In the genomic region with DNA sequence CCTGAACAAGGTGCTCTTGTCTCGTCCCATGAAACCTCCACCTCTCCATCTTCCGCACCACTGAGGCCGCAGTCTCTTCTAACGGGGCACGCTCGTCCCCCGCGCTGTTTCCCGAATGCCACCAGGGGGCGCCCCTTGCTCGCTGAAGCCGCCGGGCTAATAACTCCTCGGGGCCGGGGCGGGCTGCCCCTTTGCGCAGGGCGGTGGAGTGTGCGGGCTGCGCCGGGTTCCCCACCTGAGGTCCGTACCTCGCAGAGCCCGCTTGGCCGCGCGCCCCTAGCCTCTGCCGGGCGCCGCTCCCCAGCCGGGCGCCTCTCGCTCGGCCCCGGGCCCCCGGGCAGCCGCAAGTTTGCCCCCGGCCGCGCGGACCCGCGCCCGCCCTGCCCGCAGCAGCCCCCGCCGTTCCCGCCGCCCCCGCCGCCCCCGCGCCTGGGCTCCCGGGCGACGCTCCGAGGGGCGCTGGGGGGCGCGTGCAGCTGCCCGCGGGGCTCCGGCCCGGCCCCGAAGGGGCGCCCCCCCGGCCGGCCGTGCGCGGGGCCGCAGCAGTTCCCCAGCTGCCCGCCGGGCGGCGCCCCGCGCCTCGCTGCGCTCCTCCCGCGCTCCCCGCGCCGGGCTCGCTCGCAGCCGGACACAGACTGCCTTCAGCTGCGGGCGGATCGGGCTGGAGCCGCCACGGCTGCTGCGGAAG, we compare ENCODE assay signal across 8 cellular contexts. TPM values are rescaled to one million over a fixed set of nuclear protein-coding genes. Genes with fewer than 3 reads are reported as not detected.
A peak's percentile ranks its signal among the peaks of the same experiment; 100 is the strongest.
DNase-seq lines count a peak whose midpoint lies in the region; ATAC-seq and TF ChIP-seq lines count a peak whose summit lies in the region.

A gene with protein sequence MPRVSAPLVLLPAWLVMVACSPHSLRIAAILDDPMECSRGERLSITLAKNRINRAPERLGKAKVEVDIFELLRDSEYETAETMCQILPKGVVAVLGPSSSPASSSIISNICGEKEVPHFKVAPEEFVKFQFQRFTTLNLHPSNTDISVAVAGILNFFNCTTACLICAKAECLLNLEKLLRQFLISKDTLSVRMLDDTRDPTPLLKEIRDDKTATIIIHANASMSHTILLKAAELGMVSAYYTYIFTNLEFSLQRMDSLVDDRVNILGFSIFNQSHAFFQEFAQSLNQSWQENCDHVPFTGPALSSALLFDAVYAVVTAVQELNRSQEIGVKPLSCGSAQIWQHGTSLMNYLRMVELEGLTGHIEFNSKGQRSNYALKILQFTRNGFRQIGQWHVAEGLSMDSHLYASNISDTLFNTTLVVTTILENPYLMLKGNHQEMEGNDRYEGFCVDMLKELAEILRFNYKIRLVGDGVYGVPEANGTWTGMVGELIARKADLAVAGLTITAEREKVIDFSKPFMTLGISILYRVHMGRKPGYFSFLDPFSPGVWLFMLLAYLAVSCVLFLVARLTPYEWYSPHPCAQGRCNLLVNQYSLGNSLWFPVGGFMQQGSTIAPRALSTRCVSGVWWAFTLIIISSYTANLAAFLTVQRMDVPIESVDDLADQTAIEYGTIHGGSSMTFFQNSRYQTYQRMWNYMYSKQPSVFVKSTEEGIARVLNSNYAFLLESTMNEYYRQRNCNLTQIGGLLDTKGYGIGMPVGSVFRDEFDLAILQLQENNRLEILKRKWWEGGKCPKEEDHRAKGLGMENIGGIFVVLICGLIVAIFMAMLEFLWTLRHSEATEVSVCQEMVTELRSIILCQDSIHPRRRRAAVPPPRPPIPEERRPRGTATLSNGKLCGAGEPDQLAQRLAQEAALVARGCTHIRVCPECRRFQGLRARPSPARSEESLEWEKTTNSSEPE (plus strand): TSS at position 633 of the 688 bp plus-strand sequence. CDS start 148,571 bp downstream, outside the sequence.

- no peak for TF ChIP-seq POLR2A in lower leg skin (IDR thresholded peaks at IDR 0.05)

- DNase-seq in AG20443 (ENCODE audit: low spot score) (peak; percentile 96), NCI-H524 (lab: John Stamatoyannopoulos, UW) (peak; percentile 68 to 82), dermis blood vessel endothelial cell (peak; percentile 87), lower leg skin (ENCODE audit: low spot score in 2 of 2) (peak; percentile 58 to 96)
- peak; percentile 68 for DNase-seq in activated CD4-positive, alpha-beta T cell treated with anti-CD3 and anti-CD28 coated beads, Interleukin-2, amount 50 U/mL, for 1 hour
- peak; percentile 16 to 72 (median 43) for DNase-seq in stimulated activated CD4-positive, alpha-beta T cell treated with anti-CD3 and anti-CD28 coated beads, TNF-alpha, amount 100 ng/mL, for 1 hour (ENCODE audit: low read depth in 3 of 3, low spot score in 1 of 3)

- no peak within 1 kb of the TSS for H3K4me3 ChIP-seq in lower leg skin (ENCODE audit: low read depth, poor library complexity, severe bottlenecking)

- intact Hi-C loops in lower leg skin (cut with DNase I; ENCODE audit: low total_unique reads), result loop anchor here (5.0 to 10.0 kb wide), 3 partner anchors 174 to 441 kb away; no protein-coding TSS in a partner anchor

- 1 to 2% methylated on average over 8 to 35 of the region's 94 CpGs for WGBS in lower leg skin, 2 donors

- ATAC-seq in GM19025 (IDR thresholded peaks at IDR 0.05; ENCODE audit: low read depth, unreplicated experiment), result peak; percentile 84
- ATAC-seq in HG03280 (IDR thresholded peaks at IDR 0.05; ENCODE audit: unreplicated experiment), result peak; percentile 89

- TF ChIP-seq CTCF in lower leg skin (IDR thresholded peaks at IDR 0.05), result peak in 1 of 3 donors; percentile 78

RNA-seq across cellular contexts. Expression of the gene that starts here (rescaled TPM):
- total RNA-seq in dermis blood vessel endothelial cell, result under 0.01 TPM in 1 of 2 replicates, not detected in the other
- under 1 TPM in 2 of 4 donors, not detected in 2; 0.06 to 0.67 TPM for total RNA-seq in lower leg skin

Comparison
In these comparisons a context has a peak if more than half of its experiments do, and no peak if none do; other contexts are left out.
1. Peak in DNase-seq in dermis blood vessel endothelial cell; RNA of the gene not detected or under 1 TPM.
2. Peak in DNase-seq in lower leg skin; RNA of the gene not detected or under 1 TPM.
3. DNase-seq: peak in every context shown above with its lines; median percentile 96 in AG20443; 87 in dermis blood vessel endothelial cell; 77 in lower leg skin; 75 in NCI-H524; 68 in activated CD4-positive, alpha-beta T cell treated with anti-CD3 and anti-CD28 coated beads, Interleukin-2, amount 50 U/mL, for 1 hour; 43 in stimulated activated CD4-positive, alpha-beta T cell treated with anti-CD3 and anti-CD28 coated beads, TNF-alpha, amount 100 ng/mL, for 1 hour.